ENCODE assay signal across 21 cellular contexts in genomic region chr12:5165296-5165970, GRCh38.
"Had no signal": no experiment of that assay in that cellular context is flagged by ENCODE, and none has a peak within 500 bp of the region (broad histone marks: within the 10 kb centered on the region; RNA-seq: fewer than 3 reads in every experiment).

No MANE protein-coding gene starts in this region.

- H3K27me3 ChIP-seq: body of pancreas, gastrocnemius medialis, sigmoid colon had no signal

- DNase-seq: activated B cell treated with CpG ODN at 0.5 μM for 24 hours; activated CD4-positive, alpha-beta T cell treated with anti-CD3 and anti-CD28 coated beads for 48 hours; activated CD8-positive, alpha-beta T cell treated with anti-CD3 and anti-CD28 coated beads for 36 hours; activated naive CD4-positive, alpha-beta T cell treated with Interleukin-2 at 50 U/mL for 16 hours; activated naive CD8-positive, alpha-beta T cell treated with anti-CD3 and anti-CD28 coated beads, Interleukin-2, amount 10 ng/mL, durations not matched to agents 7 days and 5 days; activated T-cell treated with anti-CD3 and anti-CD28 coated beads, Interleukin-2, amount 50 U/mL, for 1 hour; amygdala; body of pancreas; erythroblast; gastrocnemius medialis; heart left ventricle; left lung; midbrain; nephron progenitor cell; nucleus accumbens; sigmoid colon; spleen; stimulated activated CD4-positive, alpha-beta T cell treated with anti-CD3 and anti-CD28 coated beads, Interleukin-4, amount 100 ng/mL, for 4 hours; stimulated activated naive B cell treated with anti-CD40 and anti-IgM and Interleukin-4, amounts not matched to agents 10 μg/mL and 1 μg/mL and 100 μg/mL, for 72 hours had no signal

- H3K4me1 ChIP-seq: body of pancreas, left lung, sigmoid colon, spleen had no signal

- H3K9me3 ChIP-seq: body of pancreas, gastrocnemius medialis, heart left ventricle, left lung, sigmoid colon, spleen, thoracic aorta had no signal

- H3K36me3 ChIP-seq: gastrocnemius medialis, heart left ventricle, left lung, sigmoid colon, spleen, thoracic aorta had no signal

- H3K4me3 ChIP-seq: body of pancreas, coronary artery, gastrocnemius medialis, heart left ventricle, left lung, sigmoid colon, spleen, thoracic aorta had no signal

- H3K27ac ChIP-seq: body of pancreas, coronary artery, gastrocnemius medialis, heart left ventricle, left lung, sigmoid colon, spleen, thoracic aorta had no signal

- ATAC-seq: activated CD8-positive, alpha-beta T cell treated with anti-CD3 and anti-CD28 coated beads for 36 hours; body of pancreas; gastrocnemius medialis; heart left ventricle; left lung; stimulated activated naive B cell treated with anti-CD40 and anti-IgM and Interleukin-4, amounts not matched to agents 10 μg/mL and 1 μg/mL and 100 μg/mL, for 72 hours had no signal
